8 cellular contexts compared by ENCODE assay signal in the genomic region with DNA sequence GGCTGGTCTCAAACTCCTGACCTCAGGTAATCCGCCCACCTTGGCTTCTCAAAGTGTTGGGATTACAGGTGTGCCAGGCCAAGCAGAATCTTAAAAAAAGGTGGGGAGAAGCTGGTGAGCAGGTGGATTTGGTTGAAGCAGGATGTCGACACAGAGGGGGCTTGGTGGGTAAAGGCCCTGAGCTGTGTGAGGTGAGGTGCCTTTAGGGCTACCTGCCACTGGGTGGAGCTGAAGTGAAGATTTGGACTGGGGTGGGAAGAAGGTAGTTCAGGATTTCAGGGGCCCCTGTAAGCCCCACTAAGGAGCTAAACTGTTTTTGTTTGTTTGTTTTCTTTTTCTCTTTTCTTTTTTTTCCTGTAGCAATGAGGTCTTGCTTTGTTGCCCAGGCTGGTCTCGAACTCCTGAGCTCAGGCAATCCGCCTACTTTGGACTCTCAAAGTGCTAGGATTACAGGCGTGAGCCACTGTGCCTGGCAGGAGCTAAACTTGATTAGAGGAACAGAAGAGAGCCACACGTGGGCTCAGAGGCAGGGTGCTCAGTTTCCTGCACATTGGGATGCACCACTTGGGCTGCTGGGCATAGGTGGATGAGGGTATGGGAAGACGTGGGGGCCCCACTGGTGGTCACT. TPM values are rescaled to one million over a fixed set of nuclear protein-coding genes. Genes with fewer than 3 reads are reported as not detected.
DNase-seq lines count a peak whose midpoint lies in the region; ATAC-seq and TF ChIP-seq lines count a peak whose summit lies in the region.

No MANE protein-coding gene starts in this region.

- no peak for ATAC-seq in HG03469 (IDR thresholded peaks at IDR 0.05; ENCODE audit: unreplicated experiment)

- H3K4me3 ChIP-seq in brain microvascular endothelial cell (ENCODE audit: low read depth, low read length) (no peak overlapping the region), retinal pigment epithelial cell (ENCODE audit: low read length) (no peak overlapping the region)

- TF ChIP-seq CTCF in brain microvascular endothelial cell (IDR thresholded peaks at IDR 0.05; ENCODE audit: low read depth, low read length, missing control alignments) (peak; percentile 71), retinal pigment epithelial cell (conservative IDR thresholded peaks at IDR 0.05; ENCODE audit: low read depth, low read length) (peak; percentile 60)

- TF ChIP-seq EP300 in Ishikawa (IDR thresholded peaks at IDR 0.05; ENCODE audit: borderline replicate concordance): no peak

- no peaks in the 10 kb centered on the region for H3K36me3 ChIP-seq in brain microvascular endothelial cell (replicated peaks)

- DNase-seq in activated CD4-positive, alpha-beta T cell treated with anti-CD3 and anti-CD28 coated beads for 48 hours: peak; percentile 32
- DNase-seq in activated CD4-positive, alpha-beta T cell treated with anti-CD3 and anti-CD28 coated beads for 4 hours: no peak
- DNase-seq in brain microvascular endothelial cell (no peak), retinal pigment epithelial cell (ENCODE audit: low read depth) (no peak), occipital lobe (lab: John Stamatoyannopoulos, UW) (no peak)
- no peak for DNase-seq in stimulated activated CD4-positive, alpha-beta T cell treated with anti-CD3 and anti-CD28 coated beads, Interleukin-4, amount 100 ng/mL, for 1 hour

- TF ChIP-seq RAD21 in Ishikawa (IDR thresholded peaks at IDR 0.05; ENCODE audit: low read depth): peak; percentile 44

- in situ Hi-C loops in brain microvascular endothelial cell (cut with HindIII; ENCODE audit: low pct_ligation_motif_present, low sequenced_read_pairs): no loop called here

- H3K27me3 ChIP-seq in brain microvascular endothelial cell (replicated peaks): no peaks in the 10 kb centered on the region

- no peak overlapping the region for H3K27ac ChIP-seq in brain microvascular endothelial cell

TF ChIP-seq in Ishikawa, 13 proteins besides CTCF, POLR2A, EP300 and RAD21:
- TF ChIP-seq TAF1 (IDR thresholded peaks at IDR 0.05; ENCODE audit: low read depth) (no peak), TCF12 (IDR thresholded peaks at IDR 0.05; ENCODE audit: low read depth) (no peak), MAX (IDR thresholded peaks at IDR 0.05) (no peak), YY1 (IDR thresholded peaks at IDR 0.05; ENCODE audit: low read depth) (no peak), CREB1 (IDR thresholded peaks at IDR 0.05; ENCODE audit: low read depth) (no peak), ZBTB7A (IDR thresholded peaks at IDR 0.05; ENCODE audit: low read depth) (no peak), NFIC (IDR thresholded peaks at IDR 0.05) (no peak), FOXM1 (IDR thresholded peaks at IDR 0.05; ENCODE audit: borderline replicate concordance, low read depth) (no peak)
- TF ChIP-seq, protein P1, sequence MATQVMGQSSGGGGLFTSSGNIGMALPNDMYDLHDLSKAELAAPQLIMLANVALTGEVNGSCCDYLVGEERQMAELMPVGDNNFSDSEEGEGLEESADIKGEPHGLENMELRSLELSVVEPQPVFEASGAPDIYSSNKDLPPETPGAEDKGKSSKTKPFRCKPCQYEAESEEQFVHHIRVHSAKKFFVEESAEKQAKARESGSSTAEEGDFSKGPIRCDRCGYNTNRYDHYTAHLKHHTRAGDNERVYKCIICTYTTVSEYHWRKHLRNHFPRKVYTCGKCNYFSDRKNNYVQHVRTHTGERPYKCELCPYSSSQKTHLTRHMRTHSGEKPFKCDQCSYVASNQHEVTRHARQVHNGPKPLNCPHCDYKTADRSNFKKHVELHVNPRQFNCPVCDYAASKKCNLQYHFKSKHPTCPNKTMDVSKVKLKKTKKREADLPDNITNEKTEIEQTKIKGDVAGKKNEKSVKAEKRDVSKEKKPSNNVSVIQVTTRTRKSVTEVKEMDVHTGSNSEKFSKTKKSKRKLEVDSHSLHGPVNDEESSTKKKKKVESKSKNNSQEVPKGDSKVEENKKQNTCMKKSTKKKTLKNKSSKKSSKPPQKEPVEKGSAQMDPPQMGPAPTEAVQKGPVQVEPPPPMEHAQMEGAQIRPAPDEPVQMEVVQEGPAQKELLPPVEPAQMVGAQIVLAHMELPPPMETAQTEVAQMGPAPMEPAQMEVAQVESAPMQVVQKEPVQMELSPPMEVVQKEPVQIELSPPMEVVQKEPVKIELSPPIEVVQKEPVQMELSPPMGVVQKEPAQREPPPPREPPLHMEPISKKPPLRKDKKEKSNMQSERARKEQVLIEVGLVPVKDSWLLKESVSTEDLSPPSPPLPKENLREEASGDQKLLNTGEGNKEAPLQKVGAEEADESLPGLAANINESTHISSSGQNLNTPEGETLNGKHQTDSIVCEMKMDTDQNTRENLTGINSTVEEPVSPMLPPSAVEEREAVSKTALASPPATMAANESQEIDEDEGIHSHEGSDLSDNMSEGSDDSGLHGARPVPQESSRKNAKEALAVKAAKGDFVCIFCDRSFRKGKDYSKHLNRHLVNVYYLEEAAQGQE (IDR thresholded peaks at IDR 0.05; ENCODE audit: low read depth): no peak

RNA-seq across cellular contexts. Expression of gene P2RX6, which starts 6.0 kb away (rescaled TPM):
- total RNA-seq in occipital lobe: not detected

RNA-seq across cellular contexts. Expression of gene SLC7A4, which starts 11.4 kb away (rescaled TPM):
- total RNA-seq in occipital lobe: 1.4 TPM

RNA-seq across cellular contexts. Expression of gene THAP7, which starts 19.0 kb away (rescaled TPM):
- total RNA-seq in occipital lobe: 21.8 TPM

RNA-seq across cellular contexts. Expression of gene LRRC74B, which starts 24.8 kb away (rescaled TPM):
- total RNA-seq in occipital lobe: not detected

RNA-seq across cellular contexts. Expression of gene LZTR1, which starts 38.8 kb away (rescaled TPM):
- total RNA-seq in occipital lobe: 49.3 TPM
